Comparison of ENCODE assay signal across 8 cellular contexts in genomic region chr1:67053535-67053784, GRCh38. TPM values are rescaled to one million over a fixed set of nuclear protein-coding genes. Genes with fewer than 3 reads are reported as not detected.
DNase-seq lines count a peak whose midpoint lies in the region; ATAC-seq and TF ChIP-seq lines count a peak whose summit lies in the region.

No MANE protein-coding gene starts in this region.

- H3K4me1 Mint-ChIP-seq in T-helper 1 cell treated with Interleukin-12 subunit alpha and Interleukin-12 subunit beta and Interleukin-4 antibody, amounts not matched to agents 30 μg/mL and 1 μg/mL, for 36 hours (ENCODE audit: low read depth), result peaks cover 32% of the 10 kb centered on the region

- peak; percentile 7 to 11 for DNase-seq in stimulated activated CD8-positive, alpha-beta memory T cell treated with anti-CD3 and anti-CD28 coated beads, Interleukin-15, amount 100 ng/mL, for 48 hours (ENCODE audit: low read depth in 2 of 2)
- no peak for DNase-seq in stimulated activated CD8-positive, alpha-beta memory T cell treated with anti-CD3 and anti-CD28 coated beads, Interleukin-4, amount 100 ng/mL, for 48 hours
- DNase-seq in effector CD4-positive, alpha-beta T cell, result peak; percentile 7
- DNase-seq in mesenchymal stem cell (no peak), tibial nerve (ENCODE audit: low spot score in 2 of 2) (no peak), MV-4-11 (lab: John Stamatoyannopoulos, UW) (no peak)

- H3K9me3 Mint-ChIP-seq in T-helper 1 cell treated with Interleukin-12 subunit alpha and Interleukin-12 subunit beta and Interleukin-4 antibody, amounts not matched to agents 30 μg/mL and 1 μg/mL, for 36 hours, result no peaks in the 10 kb centered on the region

- H3K27me3 Mint-ChIP-seq in T-helper 1 cell treated with Interleukin-12 subunit alpha and Interleukin-12 subunit beta and Interleukin-4 antibody, amounts not matched to agents 30 μg/mL and 1 μg/mL, for 36 hours (ENCODE audit: low read depth), result peaks cover 11% of the 10 kb centered on the region

- peaks cover 3 to 23% of the 10 kb centered on the region in 2 experiments for H3K36me3 ChIP-seq in mesenchymal stem cell (ENCODE audit: control insufficient read depth in 1 of 2, insufficient read depth in 2 of 2, low read depth in 1 of 2, low read length in 2 of 2)
- H3K36me3 ChIP-seq in tibial nerve, result peaks cover 0 to 10% (median 0%) of the 10 kb centered on the region in 3 donors

- no peaks in the 10 kb centered on the region for H3K27me3 ChIP-seq in mesenchymal stem cell (ENCODE audit: control insufficient read depth in 1 of 2, insufficient read depth in 1 of 2, low read length in 2 of 2)
- no peaks in the 10 kb centered on the region for H3K27me3 ChIP-seq in tibial nerve

- H3K4me1 ChIP-seq in mesenchymal stem cell (ENCODE audit: control insufficient read depth, insufficient read depth, low read depth, low read length) (no peaks in the 10 kb centered on the region), tibial nerve (peaks cover 0 to 23% (median 9%) of the 10 kb centered on the region in 4 donors)

- H2BK12ac ChIP-seq in mesenchymal stem cell (ENCODE audit: low read length in 2 of 2), result peak overlapping the region; percentile 54 to 89

- peak overlapping the region; percentile 99 for H3K4me2 ChIP-seq in mesenchymal stem cell (ENCODE audit: low read length, poor library complexity, severe bottlenecking)

- peak; percentile 43 for ATAC-seq in HG02973 (IDR thresholded peaks at IDR 0.05; ENCODE audit: unreplicated experiment)

- H3K79me1 ChIP-seq in mesenchymal stem cell (replicated peaks; ENCODE audit: low read length, poor library complexity, severe bottlenecking), result peaks cover 6% of the 10 kb centered on the region

- H4K8ac ChIP-seq in mesenchymal stem cell (ENCODE audit: low read length), result peak overlapping the region; percentile 90

- peak overlapping the region; percentile 96 for H2AFZ ChIP-seq in mesenchymal stem cell (ENCODE audit: low read depth, low read length)

- peak overlapping the region; percentile 20 to 95 for H3K4ac ChIP-seq in mesenchymal stem cell (ENCODE audit: low read depth in 1 of 2, low read length in 2 of 2)

- WGBS in mesenchymal stem cell, result under 1% methylated on average over 34 of the region's 34 CpGs
- WGBS in tibial nerve, 2 donors, result 1% methylated on average over 30 to 33 of the region's 34 CpGs

- H3K4me3 ChIP-seq in mesenchymal stem cell (ENCODE audit: insufficient read depth in 1 of 2, low read depth in 1 of 2, low read length in 2 of 2), result peak overlapping the region; percentile 91 to 92
- peak overlapping the region; percentile 63 to 97 (median 76) for H3K4me3 ChIP-seq in tibial nerve

- H3K4me3 Mint-ChIP-seq in T-helper 1 cell treated with Interleukin-12 subunit alpha and Interleukin-12 subunit beta and Interleukin-4 antibody, amounts not matched to agents 30 μg/mL and 1 μg/mL, for 36 hours, result peak overlapping the region; percentile 93

- H3K27ac Mint-ChIP-seq in T-helper 1 cell treated with Interleukin-12 subunit alpha and Interleukin-12 subunit beta and Interleukin-4 antibody, amounts not matched to agents 30 μg/mL and 1 μg/mL, for 36 hours, result peak overlapping the region; percentile 86

- H3K27ac ChIP-seq in mesenchymal stem cell (ENCODE audit: low read length, poor library complexity, severe bottlenecking) (peak overlapping the region; percentile 66), tibial nerve (peak overlapping the region; percentile 89 to 98 (median 92))

- peak overlapping the region; percentile 83 for H4K91ac ChIP-seq in mesenchymal stem cell (ENCODE audit: low read length)

- H2BK120ac ChIP-seq in mesenchymal stem cell (ENCODE audit: low read depth, low read length), result peak overlapping the region; percentile 97

- H3K23ac ChIP-seq in mesenchymal stem cell (ENCODE audit: low read length in 2 of 2), result peak overlapping the region; percentile 60 to 99

- H3K9me3 ChIP-seq in mesenchymal stem cell (ENCODE audit: control insufficient read depth, low read length) (no peaks in the 10 kb centered on the region), tibial nerve (no peaks in the 10 kb centered on the region)

- H3K14ac ChIP-seq in mesenchymal stem cell (ENCODE audit: low read length in 2 of 2), result peak overlapping the region in 1 of 2 experiments; percentile 97

- H2BK15ac ChIP-seq in mesenchymal stem cell (ENCODE audit: low read depth, poor library complexity, severe bottlenecking), result peak overlapping the region; percentile 93

- no peak for TF ChIP-seq CTCF in tibial nerve (IDR thresholded peaks at IDR 0.05)

- peak overlapping the region; percentile 93 for H3K9ac ChIP-seq in mesenchymal stem cell (ENCODE audit: low read length)

- no peak overlapping the region for H2AK5ac ChIP-seq in mesenchymal stem cell (ENCODE audit: low read length, severe bottlenecking)

- no peak for TF ChIP-seq EP300 in tibial nerve (IDR thresholded peaks at IDR 0.05)

- H3K18ac ChIP-seq in mesenchymal stem cell (ENCODE audit: low read depth in 1 of 2, low read length in 2 of 2), result peak overlapping the region; percentile 99

- H3K36me3 Mint-ChIP-seq in T-helper 1 cell treated with Interleukin-12 subunit alpha and Interleukin-12 subunit beta and Interleukin-4 antibody, amounts not matched to agents 30 μg/mL and 1 μg/mL, for 36 hours (ENCODE audit: low read depth), result peaks cover 23% of the 10 kb centered on the region

- TF ChIP-seq POLR2A in tibial nerve (IDR thresholded peaks at IDR 0.05), result no peak

- H2BK5ac ChIP-seq in mesenchymal stem cell (ENCODE audit: low read depth, low read length, poor library complexity, severe bottlenecking), result no peak overlapping the region

RNA-seq across cellular contexts. Expression of gene SLC35D1, which starts 0.5 kb away (rescaled TPM):
- 12.8 TPM for polyA plus RNA-seq in mesenchymal stem cell (2013, experiment 1 of 2)
- polyA plus RNA-seq in mesenchymal stem cell (2013, experiment 2 of 2), result 13.7 TPM
- total RNA-seq in tibial nerve, result 10 to 100 TPM in 1 of 4 donors, 1 to 10 TPM in 3; 8.7 to 10.5 (median 9.1) TPM

Comparison
In these comparisons a context has a peak if more than half of its experiments do, and no peak if none do; other contexts are left out.
1. DNase-seq: peak in stimulated activated CD8-positive, alpha-beta memory T cell treated with anti-CD3 and anti-CD28 coated beads, Interleukin-15, amount 100 ng/mL, for 48 hours (2 of 2) and effector CD4-positive, alpha-beta T cell (single experiment); none in stimulated activated CD8-positive, alpha-beta memory T cell treated with anti-CD3 and anti-CD28 coated beads, Interleukin-4, amount 100 ng/mL, for 48 hours (single experiment), mesenchymal stem cell (single experiment), tibial nerve (0 of 2) and MV-4-11 (single experiment).